Comparison of ENCODE assay signal across 12 cellular contexts in the genomic region with DNA sequence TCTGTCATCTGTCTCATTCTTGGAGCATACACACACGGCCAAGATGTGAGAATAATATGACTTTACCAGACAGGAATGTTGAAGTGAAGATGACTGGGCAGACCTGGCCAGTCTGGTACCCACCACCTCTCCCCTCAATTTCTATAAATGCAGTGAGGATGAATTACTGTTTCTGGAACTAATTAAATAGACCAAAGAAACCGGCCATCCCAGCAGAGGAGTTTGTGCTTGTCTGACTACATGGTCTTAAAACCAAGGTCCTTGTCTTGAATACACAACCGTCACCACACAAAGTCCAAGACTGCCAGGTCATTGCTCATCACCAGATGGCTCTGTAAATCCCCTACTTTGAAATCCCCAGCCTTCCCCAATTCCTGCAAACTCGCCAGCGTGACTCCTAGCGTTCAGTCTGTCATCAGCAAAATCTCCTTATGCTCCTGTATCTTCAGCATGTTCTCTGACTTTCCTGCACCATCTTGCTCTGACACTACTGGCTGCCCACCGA.
DNase-seq lines count a peak whose midpoint lies in the region; ATAC-seq and TF ChIP-seq lines count a peak whose summit lies in the region.
"Had no signal": no experiment of that assay in that cellular context is flagged by ENCODE, and none has a peak within 500 bp of the region (broad histone marks: within the 10 kb centered on the region; RNA-seq: fewer than 3 reads in every experiment).

No MANE protein-coding gene starts in this region.

- H3K4me1 ChIP-seq in osteoblast (ENCODE audit: insufficient read depth, low read length) (peaks cover 25% of the 10 kb centered on the region), neuronal stem cell (ENCODE audit: control insufficient read depth in 2 of 2, insufficient read depth in 1 of 2, low read depth in 1 of 2, low read length in 2 of 2) (peaks cover 0 to 2% of the 10 kb centered on the region in 2 donors), Karpas-422 (ENCODE audit: low read length) (no peaks in the 10 kb centered on the region)

- no peak overlapping the region for H3K4me3 Mint-ChIP-seq in chondrocyte (ENCODE audit: unreplicated experiment)
- no peak overlapping the region for H3K4me3 Mint-ChIP-seq in activated naive CD8-positive, alpha-beta T cell treated with anti-CD3 and anti-CD28 coated beads, Interleukin-2, amount 50 U/mL, for 24 hours
- H3K4me3 Mint-ChIP-seq: activated CD8-positive, alpha-beta T cell treated with anti-CD3 and anti-CD28 coated beads for 36 hours had no signal

- H2AK5ac ChIP-seq in neuronal stem cell (ENCODE audit: low read depth, low read length) = no peak overlapping the region

- no CpG with 5 or more reads among the region's 7 CpGs for WGBS in neuronal stem cell (ENCODE audit: extremely low coverage in 2 of 2, insufficient read length in 2 of 2, insufficient replicate concordance in 1 of 2), 2 donors

- no peaks in the 10 kb centered on the region for H3K36me3 Mint-ChIP-seq in chondrocyte (ENCODE audit: low read depth)
- H3K36me3 Mint-ChIP-seq in activated naive CD8-positive, alpha-beta T cell treated with anti-CD3 and anti-CD28 coated beads, Interleukin-2, amount 50 U/mL, for 24 hours (ENCODE audit: low read depth) = no peaks in the 10 kb centered on the region

- H3K79me1 ChIP-seq in neuronal stem cell (ENCODE audit: low read depth, low read length) = no peaks in the 10 kb centered on the region

- H2BK15ac ChIP-seq in neuronal stem cell (ENCODE audit: low read length) = no peak overlapping the region

- TF ChIP-seq CTCF in chondrocyte (IDR thresholded peaks at IDR 0.05) (no peak), osteoblast (IDR thresholded peaks at IDR 0.05; ENCODE audit: extremely low read depth, low read depth, low read length) (peak; percentile 7)

- H2AFZ ChIP-seq in osteoblast (ENCODE audit: low read length) = no peak overlapping the region
- no peak overlapping the region for H2AFZ ChIP-seq in neuronal stem cell (ENCODE audit: low read length)
- no peak overlapping the region for H2AFZ ChIP-seq in Karpas-422 (ENCODE audit: low read length)

- H3K9me3 ChIP-seq in osteoblast (ENCODE audit: low read depth, low read length) (no peaks in the 10 kb centered on the region), neuronal stem cell (replicated peaks in 1 of 2; ENCODE audit: control insufficient read depth in 2 of 2, insufficient read depth in 1 of 2, low read depth in 1 of 2, low read length in 2 of 2) (no peaks in the 10 kb centered on the region), Karpas-422 (ENCODE audit: low read length) (no peaks in the 10 kb centered on the region)

- peak overlapping the region; percentile 75 for H3K27ac ChIP-seq in osteoblast (ENCODE audit: low read depth, low read length)
- no peak overlapping the region for H3K27ac ChIP-seq in neuronal stem cell (replicated peaks; ENCODE audit: low read length)
- no peak overlapping the region for H3K27ac ChIP-seq in Karpas-422 (ENCODE audit: low read length)

- DNase-seq in DMS 273 (lab: John Stamatoyannopoulos, UW; ENCODE audit: unreplicated experiment) (peak; percentile 82), NCI-H524 (lab: John Stamatoyannopoulos, UW) (peak; percentile 58 to 79), chondrocyte (ENCODE audit: low spot score) (no peak), osteoblast (ENCODE audit: insufficient read length, low spot score, missing footprints) (no peak), DMS79 (lab: John Stamatoyannopoulos, UW) (no peak), neuronal stem cell (ENCODE audit: low spot score) (no peak), Karpas-422 (no peak)
- no peak for DNase-seq in activated naive CD8-positive, alpha-beta T cell treated with anti-CD3 and anti-CD28 coated beads, Interleukin-2, amount 50 U/mL, for 24 hours
- DNase-seq: activated CD8-positive, alpha-beta T cell treated with anti-CD3 and anti-CD28 coated beads for 36 hours; KBM-7; left colon; SW 1271 had no signal

- no peaks in the 10 kb centered on the region for H3K36me3 ChIP-seq in osteoblast (ENCODE audit: insufficient read depth, low read length)
- H3K36me3 ChIP-seq in neuronal stem cell (replicated peaks in 1 of 2; ENCODE audit: control insufficient read depth in 2 of 2, insufficient read depth in 2 of 2, low read length in 2 of 2) = no peaks in the 10 kb centered on the region
- H3K36me3 ChIP-seq in Karpas-422 (ENCODE audit: insufficient read depth, low read length) = no peaks in the 10 kb centered on the region

- H4K20me1 ChIP-seq in osteoblast (ENCODE audit: insufficient read depth, low read length) = no peaks in the 10 kb centered on the region
- H4K20me1 ChIP-seq in Karpas-422 (ENCODE audit: insufficient read depth, low read depth, low read length) = no peaks in the 10 kb centered on the region; the same call in 1 of the 2 replicates

- H2BK5ac ChIP-seq in neuronal stem cell (ENCODE audit: low read length) = no peak overlapping the region

- ATAC-seq in activated naive CD8-positive, alpha-beta T cell treated with anti-CD3 and anti-CD28 coated beads, Interleukin-2, amount 50 U/mL, for 24 hours = no peak
- ATAC-seq: activated CD8-positive, alpha-beta T cell treated with anti-CD3 and anti-CD28 coated beads for 36 hours; left colon had no signal

- H3K9ac ChIP-seq in neuronal stem cell (ENCODE audit: low read depth, low read length, poor library complexity) (no peak overlapping the region), Karpas-422 (ENCODE audit: low read length) (no peak overlapping the region)

- H4K8ac ChIP-seq in neuronal stem cell (ENCODE audit: low read depth, low read length) = no peak overlapping the region

- no peaks in the 10 kb centered on the region for H3K27me3 Mint-ChIP-seq in chondrocyte (ENCODE audit: low read depth)
- no peaks in the 10 kb centered on the region for H3K27me3 Mint-ChIP-seq in activated naive CD8-positive, alpha-beta T cell treated with anti-CD3 and anti-CD28 coated beads, Interleukin-2, amount 50 U/mL, for 24 hours
- H3K27me3 Mint-ChIP-seq: activated CD8-positive, alpha-beta T cell treated with anti-CD3 and anti-CD28 coated beads for 36 hours had no signal

- peaks cover 33% of the 10 kb centered on the region for H3K4me1 Mint-ChIP-seq in chondrocyte (ENCODE audit: low read depth)
- no peaks in the 10 kb centered on the region for H3K4me1 Mint-ChIP-seq in activated naive CD8-positive, alpha-beta T cell treated with anti-CD3 and anti-CD28 coated beads, Interleukin-2, amount 50 U/mL, for 24 hours

- no peak overlapping the region for H3K18ac ChIP-seq in neuronal stem cell (ENCODE audit: low read length)

- H2BK120ac ChIP-seq in neuronal stem cell (ENCODE audit: low read depth, low read length) = no peak overlapping the region

- H3K4me2 ChIP-seq in osteoblast (ENCODE audit: insufficient read depth, low read length) (peak overlapping the region; percentile 1), neuronal stem cell (ENCODE audit: insufficient read depth, low read length, poor library complexity, severe bottlenecking) (no peak overlapping the region), Karpas-422 (ENCODE audit: low read depth, low read length, poor library complexity, severe bottlenecking) (no peak overlapping the region)

- no peak overlapping the region for H3K4ac ChIP-seq in neuronal stem cell (ENCODE audit: low read length)

- H3K27ac Mint-ChIP-seq in chondrocyte (ENCODE audit: unreplicated experiment) = peak overlapping the region; percentile 83
- H3K27ac Mint-ChIP-seq in activated naive CD8-positive, alpha-beta T cell treated with anti-CD3 and anti-CD28 coated beads, Interleukin-2, amount 50 U/mL, for 24 hours = no peak overlapping the region
- H3K27ac Mint-ChIP-seq: activated CD8-positive, alpha-beta T cell treated with anti-CD3 and anti-CD28 coated beads for 36 hours had no signal

- H4K91ac ChIP-seq in neuronal stem cell (ENCODE audit: low read depth, low read length, poor library complexity) = no peak overlapping the region

- no peaks in the 10 kb centered on the region for H3K9me3 Mint-ChIP-seq in chondrocyte (ENCODE audit: low read depth)
- no peaks in the 10 kb centered on the region for H3K9me3 Mint-ChIP-seq in activated naive CD8-positive, alpha-beta T cell treated with anti-CD3 and anti-CD28 coated beads, Interleukin-2, amount 50 U/mL, for 24 hours
- H3K9me3 Mint-ChIP-seq: activated CD8-positive, alpha-beta T cell treated with anti-CD3 and anti-CD28 coated beads for 36 hours had no signal

- no peaks in the 10 kb centered on the region for H3K9me2 ChIP-seq in Karpas-422 (replicated peaks; ENCODE audit: insufficient read depth, low read length)

- no peak overlapping the region for H3K23ac ChIP-seq in neuronal stem cell (ENCODE audit: low read depth, low read length, poor library complexity)

- no peak overlapping the region for H2BK12ac ChIP-seq in neuronal stem cell (ENCODE audit: low read length)

- no peak overlapping the region for H3K14ac ChIP-seq in neuronal stem cell (ENCODE audit: low read length)

- H3K4me3 ChIP-seq in osteoblast (ENCODE audit: insufficient read depth, low read length) = no peak overlapping the region
- no peak overlapping the region for H3K4me3 ChIP-seq in neuronal stem cell (ENCODE audit: low read length in 2 of 2)
- H3K4me3 ChIP-seq in Karpas-422 (ENCODE audit: low read length) = no peak overlapping the region

- no peaks in the 10 kb centered on the region for H3K27me3 ChIP-seq in osteoblast (ENCODE audit: insufficient read depth, low read length)
- no peaks in the 10 kb centered on the region for H3K27me3 ChIP-seq in neuronal stem cell (ENCODE audit: control insufficient read depth in 3 of 3, insufficient read depth in 3 of 3, low read depth in 1 of 3, low read length in 3 of 3)
- H3K27me3 ChIP-seq in Karpas-422 (ENCODE audit: low read length) = no peaks in the 10 kb centered on the region

- H3K79me2 ChIP-seq in osteoblast (ENCODE audit: insufficient read depth, low read length) = no peaks in the 10 kb centered on the region
- H3K79me2 ChIP-seq in Karpas-422 (ENCODE audit: low read length) = no peaks in the 10 kb centered on the region

Comparison
In these comparisons a context has a peak if more than half of its experiments do, and no peak if none do; other contexts are left out.
1. DNase-seq: peak in DMS 273 (single experiment) and NCI-H524 (2 of 2); none in chondrocyte (single experiment), osteoblast (single experiment), activated naive CD8-positive, alpha-beta T cell treated with anti-CD3 and anti-CD28 coated beads, Interleukin-2, amount 50 U/mL, for 24 hours (single experiment), DMS79 (single experiment), neuronal stem cell (single experiment) and Karpas-422 (single experiment).